Comparison of ENCODE assay signal across 8 cellular contexts in genomic region chr20:31705598-31706597, GRCh38. TPM values are rescaled to one million over a fixed set of nuclear protein-coding genes. Genes with fewer than 3 reads are reported as not detected.
A peak's percentile ranks its signal among the peaks of the same experiment; 100 is the strongest.
DNase-seq lines count a peak whose midpoint lies in the region; ATAC-seq, FAIRE-seq and TF ChIP-seq lines count a peak whose summit lies in the region.

No MANE protein-coding gene starts in this region.

- ATAC-seq in HG03064 (IDR thresholded peaks at IDR 0.05; ENCODE audit: low read depth, unreplicated experiment) (peak; percentile 84), psoas muscle (no peak)

- no peak overlapping the region for H3K4me2 ChIP-seq in astrocyte (ENCODE audit: low read length)

- peaks cover 99% of the 10 kb centered on the region for H3K36me3 Mint-ChIP-seq in activated T-cell treated with anti-CD3 and anti-CD28 coated beads, Interleukin-2, amount 50 U/mL, for 24 hours (ENCODE audit: low read depth)
- H3K36me3 Mint-ChIP-seq in astrocyte (ENCODE audit: low read depth, unreplicated experiment), result peaks cover 36% of the 10 kb centered on the region
- H3K36me3 Mint-ChIP-seq in activated T-helper 2 cell treated with anti-CD3 and anti-CD28 coated beads, Interferon-gamma antibody, Interleukin-2, Interleukin-4, amounts not matched to agents 10 μg/mL and 5 μg/mL and 100 μg/mL, durations not matched to agents 14 hours and 24 hours and 36 hours (ENCODE audit: low read depth), result peaks cover 81% of the 10 kb centered on the region

- H2AFZ ChIP-seq in astrocyte (ENCODE audit: low read depth, low read length), result no peak overlapping the region

- H3K36me3 ChIP-seq in astrocyte (ENCODE audit: insufficient read depth, low read length) (peaks cover 35% of the 10 kb centered on the region), psoas muscle (ENCODE audit: insufficient read depth in 1 of 2, low read depth in 1 of 2) (peaks cover 23% of the 10 kb centered on the region in 2 donors)

- TF ChIP-seq CTCF in astrocyte (IDR thresholded peaks at IDR 0.05; ENCODE audit: insufficient read depth, low read depth, low read length) (no peak), psoas muscle (IDR thresholded peaks at IDR 0.05) (no peak)

- no peak for DNase-seq in activated T-cell treated with anti-CD3 and anti-CD28 coated beads, Interleukin-2, amount 50 U/mL, for 24 hours
- DNase-seq in activated T-cell treated with anti-CD3 and anti-CD28 coated beads, Interleukin-2, amount 50 U/mL, for 48 hours, result no peak
- DNase-seq in astrocyte (ENCODE audit: low read depth) (no peak), psoas muscle (no peak), NCI-H1092 (lab: John Stamatoyannopoulos, UW) (no peak), NCI-H1930 (lab: John Stamatoyannopoulos, UW) (no peak)
- no peak for DNase-seq in activated T-helper 2 cell treated with anti-CD3 and anti-CD28 coated beads, Interferon-gamma antibody, Interleukin-2, Interleukin-4, amounts not matched to agents 10 μg/mL and 5 μg/mL and 100 μg/mL, durations not matched to agents 14 hours and 24 hours and 36 hours (ENCODE audit: low spot score)

- peak overlapping the region; percentile 67 for H3K9ac ChIP-seq in astrocyte (ENCODE audit: low read length)

- H3K4me1 ChIP-seq in astrocyte (ENCODE audit: insufficient read depth, low read length) (peaks cover 16% of the 10 kb centered on the region), psoas muscle (peaks cover 83% of the 10 kb centered on the region)

- WGBS in psoas muscle, 3 donors, result 82 to 88% (median 87%) methylated on average over 4 of the region's 4 CpGs

- no peak for FAIRE-seq in astrocyte (lab: Jason Lieb, UNC)

- no peak overlapping the region for H3K4me3 Mint-ChIP-seq in activated T-cell treated with anti-CD3 and anti-CD28 coated beads, Interleukin-2, amount 50 U/mL, for 24 hours
- no peak overlapping the region for H3K4me3 Mint-ChIP-seq in astrocyte (ENCODE audit: unreplicated experiment)
- no peak overlapping the region for H3K4me3 Mint-ChIP-seq in activated T-helper 2 cell treated with anti-CD3 and anti-CD28 coated beads, Interferon-gamma antibody, Interleukin-2, Interleukin-4, amounts not matched to agents 10 μg/mL and 5 μg/mL and 100 μg/mL, durations not matched to agents 14 hours and 24 hours and 36 hours (ENCODE audit: low read depth)

- H3K4me1 Mint-ChIP-seq in activated T-cell treated with anti-CD3 and anti-CD28 coated beads, Interleukin-2, amount 50 U/mL, for 24 hours (ENCODE audit: low read depth), result peaks cover 74% of the 10 kb centered on the region
- H3K4me1 Mint-ChIP-seq in astrocyte (ENCODE audit: low read depth, unreplicated experiment), result peaks cover 36% of the 10 kb centered on the region
- H3K4me1 Mint-ChIP-seq in activated T-helper 2 cell treated with anti-CD3 and anti-CD28 coated beads, Interferon-gamma antibody, Interleukin-2, Interleukin-4, amounts not matched to agents 10 μg/mL and 5 μg/mL and 100 μg/mL, durations not matched to agents 14 hours and 24 hours and 36 hours (ENCODE audit: low read depth), result peaks cover 46% of the 10 kb centered on the region

- H3K9me3 ChIP-seq in astrocyte (ENCODE audit: insufficient read depth, low read depth, low read length), result no peaks in the 10 kb centered on the region
- H3K9me3 ChIP-seq in psoas muscle, result no peaks in the 10 kb centered on the region

- H3K27ac ChIP-seq in astrocyte (ENCODE audit: low read depth, low read length) (peak overlapping the region; percentile 85), psoas muscle (peak overlapping the region; percentile 85)

- H3K4me3 ChIP-seq in astrocyte (ENCODE audit: insufficient read depth, low read depth, low read length) (no peak overlapping the region), psoas muscle (no peak overlapping the region)

- peak overlapping the region; percentile 85 for H3K27ac Mint-ChIP-seq in activated T-cell treated with anti-CD3 and anti-CD28 coated beads, Interleukin-2, amount 50 U/mL, for 24 hours
- peak overlapping the region; percentile 14 for H3K27ac Mint-ChIP-seq in astrocyte (ENCODE audit: unreplicated experiment)
- H3K27ac Mint-ChIP-seq in activated T-helper 2 cell treated with anti-CD3 and anti-CD28 coated beads, Interferon-gamma antibody, Interleukin-2, Interleukin-4, amounts not matched to agents 10 μg/mL and 5 μg/mL and 100 μg/mL, durations not matched to agents 14 hours and 24 hours and 36 hours, result no peak overlapping the region

- no peaks in the 10 kb centered on the region for H3K27me3 ChIP-seq in astrocyte (ENCODE audit: insufficient read depth, low read length)
- H3K27me3 ChIP-seq in psoas muscle (ENCODE audit: insufficient read depth in 3 of 3, low read length in 2 of 3), result no peaks in the 10 kb centered on the region

- no peaks in the 10 kb centered on the region for H3K9me3 Mint-ChIP-seq in activated T-cell treated with anti-CD3 and anti-CD28 coated beads, Interleukin-2, amount 50 U/mL, for 24 hours
- peaks cover 3% of the 10 kb centered on the region for H3K9me3 Mint-ChIP-seq in astrocyte (ENCODE audit: unreplicated experiment)
- no peaks in the 10 kb centered on the region for H3K9me3 Mint-ChIP-seq in activated T-helper 2 cell treated with anti-CD3 and anti-CD28 coated beads, Interferon-gamma antibody, Interleukin-2, Interleukin-4, amounts not matched to agents 10 μg/mL and 5 μg/mL and 100 μg/mL, durations not matched to agents 14 hours and 24 hours and 36 hours

- no peaks in the 10 kb centered on the region for H3K27me3 Mint-ChIP-seq in activated T-cell treated with anti-CD3 and anti-CD28 coated beads, Interleukin-2, amount 50 U/mL, for 24 hours
- H3K27me3 Mint-ChIP-seq in astrocyte (ENCODE audit: low read depth, unreplicated experiment), result no peaks in the 10 kb centered on the region
- no peaks in the 10 kb centered on the region for H3K27me3 Mint-ChIP-seq in activated T-helper 2 cell treated with anti-CD3 and anti-CD28 coated beads, Interferon-gamma antibody, Interleukin-2, Interleukin-4, amounts not matched to agents 10 μg/mL and 5 μg/mL and 100 μg/mL, durations not matched to agents 14 hours and 24 hours and 36 hours (ENCODE audit: low read depth)

- intact Hi-C loops in psoas muscle (cut with DNase I), result no loop called here
- intact Hi-C loops in activated T-helper 2 cell treated with anti-CD3 and anti-CD28 coated beads, Interferon-gamma antibody, Interleukin-2, Interleukin-4, amounts not matched to agents 10 μg/mL and 5 μg/mL and 100 μg/mL, durations not matched to agents 14 hours and 24 hours and 36 hours (cut with micrococcal nuclease), result no loop called here

- peaks cover 91% of the 10 kb centered on the region for H3K79me2 ChIP-seq in astrocyte (ENCODE audit: insufficient read depth, low read length)

- no peaks in the 10 kb centered on the region for H4K20me1 ChIP-seq in astrocyte (ENCODE audit: insufficient read depth, low read length)

RNA-seq across cellular contexts. Expression of gene BCL2L1, which starts 16.8 kb away (rescaled TPM):
- total RNA-seq in astrocyte (103 and 149 TPM in 2 replicates), psoas muscle (10 to 100 TPM; 34.5 to 95.1 (median 76.3) TPM)
- polyA plus RNA-seq in psoas muscle, result 100 to 1,000 TPM in 1 of 3 donors, 10 to 100 TPM in 2; 42.3 to 204 (median 48.2) TPM
- total RNA-seq in activated T-helper 2 cell treated with anti-CD3 and anti-CD28 coated beads, Interferon-gamma antibody, Interleukin-2, Interleukin-4, amounts not matched to agents 10 μg/mL and 5 μg/mL and 100 μg/mL, durations not matched to agents 14 hours and 24 hours and 36 hours, result 313 and 326 TPM in 2 replicates

RNA-seq across cellular contexts. Expression of gene TPX2, which starts 33.2 kb away (rescaled TPM):
- total RNA-seq in astrocyte, result 31.7 and 41.6 TPM in 2 replicates
- total RNA-seq in psoas muscle, result 1 to 10 TPM in 3 of 4 donors, under 1 TPM in 1; 0.63 to 2.2 (median 1.6) TPM
- 1 to 10 TPM; 2.6 to 8.5 (median 3.4) TPM for polyA plus RNA-seq in psoas muscle
- total RNA-seq in activated T-helper 2 cell treated with anti-CD3 and anti-CD28 coated beads, Interferon-gamma antibody, Interleukin-2, Interleukin-4, amounts not matched to agents 10 μg/mL and 5 μg/mL and 100 μg/mL, durations not matched to agents 14 hours and 24 hours and 36 hours, result 82.8 and 83.0 TPM in 2 replicates

Comparison
In these comparisons a context has a peak if more than half of its experiments do, and no peak if none do; other contexts are left out.
1. RNA of gene TPX2, which starts 33.2 kb away (total RNA-seq): 82.8 to 83.0 TPM in activated T-helper 2 cell treated with anti-CD3 and anti-CD28 coated beads, Interferon-gamma antibody, Interleukin-2, Interleukin-4, amounts not matched to agents 10 μg/mL and 5 μg/mL and 100 μg/mL, durations not matched to agents 14 hours and 24 hours and 36 hours and 31.7 to 41.6 TPM in astrocyte; 0.63 to 2.2 TPM in psoas muscle; every median in the first group is over 10 times any median in the second.